Comparison of ENCODE assay signal across 8 cellular contexts in genomic region chr3:15327941-15328340, GRCh38. TPM values are rescaled to one million over a fixed set of nuclear protein-coding genes. Genes with fewer than 3 reads are reported as not detected.
DNase-seq lines count a peak whose midpoint lies in the region; ATAC-seq and TF ChIP-seq lines count a peak whose summit lies in the region.

No MANE protein-coding gene starts in this region.

- peak overlapping the region; percentile 50 to 94 (median 91) for H3K27ac ChIP-seq in thyroid gland

- 32 to 50% methylated on average over 7 of the region's 7 CpGs for WGBS in thyroid gland, 2 donors

- H3K4me1 ChIP-seq in thyroid gland = peaks cover 54 to 76% of the 10 kb centered on the region in 2 donors

- no peaks in the 10 kb centered on the region for H3K9me3 ChIP-seq in thyroid gland

- peak; percentile 88 for ATAC-seq in esophagus mucosa
- no peak for ATAC-seq in GM18505 (IDR thresholded peaks at IDR 0.05; ENCODE audit: unreplicated experiment)

- no peak overlapping the region for H3K4me3 ChIP-seq in thyroid gland (replicated peaks in 1 of 3)

- no peak for TF ChIP-seq CTCF in thyroid gland (IDR thresholded peaks at IDR 0.05)

- intact Hi-C loops in thyroid gland (cut with DNase I) = no loop called here

- H3K27me3 ChIP-seq in thyroid gland = no peaks in the 10 kb centered on the region

- no peaks in the 10 kb centered on the region for H3K36me3 ChIP-seq in thyroid gland

- no peak for TF ChIP-seq POLR2A in thyroid gland (IDR thresholded peaks at IDR 0.05)
- no peak for TF ChIP-seq POLR2A in GM18505 (IDR thresholded peaks at IDR 0.05; ENCODE audit: borderline replicate concordance, extremely low read depth, insufficient read depth, insufficient read length)

- peak; percentile 28 for DNase-seq in stimulated activated CD4-positive, alpha-beta T cell treated with anti-CD3 and anti-CD28 coated beads, Interleukin-4, amount 100 ng/mL, for 1 hour
- DNase-seq in stimulated activated CD4-positive, alpha-beta T cell treated with anti-CD3 and anti-CD28 coated beads, Interleukin-12 subunit alpha, Interleukin-12 subunit beta, amount 100 ng/mL, for 4 hours = no peak
- DNase-seq in NCI-H510A treated with DMSO at 0.1 percent for 48 hours (lab: John Stamatoyannopoulos, UW) (peak; percentile 91), thyroid gland (peak; percentile 80 to 83)
- DNase-seq in activated CD4-positive, CD25-positive, alpha-beta regulatory T cell treated with anti-CD3 and anti-CD28 coated beads, Interleukin-2, amount 50 U/mL, for 72 hours = no peak
- DNase-seq in central memory CD4-positive, alpha-beta T cell = no peak

RNA-seq across cellular contexts. Expression of gene SH3BP5, which starts 4.4 kb away (rescaled TPM):
- total RNA-seq in esophagus mucosa (9.3 TPM), thyroid gland (10 to 100 TPM; 60.2 to 90.4 (median 82.0) TPM)

Comparison
In these comparisons a context has a peak if more than half of its experiments do, and no peak if none do; other contexts are left out.
1. DNase-seq: peak in stimulated activated CD4-positive, alpha-beta T cell treated with anti-CD3 and anti-CD28 coated beads, Interleukin-4, amount 100 ng/mL, for 1 hour (single experiment), NCI-H510A treated with DMSO at 0.1 percent for 48 hours (single experiment) and thyroid gland (2 of 2); none in stimulated activated CD4-positive, alpha-beta T cell treated with anti-CD3 and anti-CD28 coated beads, Interleukin-12 subunit alpha, Interleukin-12 subunit beta, amount 100 ng/mL, for 4 hours (single experiment), activated CD4-positive, CD25-positive, alpha-beta regulatory T cell treated with anti-CD3 and anti-CD28 coated beads, Interleukin-2, amount 50 U/mL, for 72 hours (single experiment) and central memory CD4-positive, alpha-beta T cell (single experiment).